In the genomic region with DNA sequence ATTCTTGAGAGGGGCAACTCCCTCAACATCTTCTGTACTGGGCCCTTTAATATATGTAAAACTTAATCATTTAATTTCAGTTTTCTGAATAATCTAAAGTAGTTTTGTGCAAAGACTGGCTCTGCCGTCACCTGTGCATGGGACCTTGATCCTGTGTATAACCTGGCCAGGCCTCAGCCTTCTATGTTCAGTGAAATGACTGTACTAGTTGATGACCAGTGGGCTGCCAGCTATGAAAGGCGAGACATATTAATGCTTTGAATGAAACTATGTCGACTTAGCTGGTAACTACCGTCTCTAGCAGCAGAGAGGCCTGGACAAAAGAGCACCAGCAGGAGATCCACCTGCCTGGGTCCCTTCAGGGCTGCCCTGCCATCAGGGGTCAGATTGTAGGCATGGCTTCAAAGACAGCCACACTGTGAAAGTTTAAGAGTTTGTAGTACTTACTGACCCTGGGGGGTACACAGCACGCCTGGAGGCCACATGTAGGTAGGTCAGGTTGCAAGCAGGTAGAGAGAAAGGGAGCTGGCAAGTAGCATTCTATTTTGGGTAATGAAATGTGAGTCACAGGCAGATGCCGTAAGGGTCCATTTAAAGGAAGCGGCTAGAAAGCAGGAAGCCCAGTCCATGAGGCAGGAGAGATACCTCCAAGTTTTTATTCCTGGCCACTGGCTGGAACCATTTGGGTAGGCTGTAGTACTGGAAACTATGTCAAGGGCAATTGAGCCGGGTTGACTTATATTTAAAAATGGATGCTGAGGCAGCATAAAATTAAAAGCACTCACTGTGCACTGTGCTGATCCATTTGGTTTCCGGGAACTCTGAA, we compare ENCODE assay signal across 25 cellular contexts.
DNase-seq lines count a peak whose midpoint lies in the region; ATAC-seq, FAIRE-seq and TF ChIP-seq lines count a peak whose summit lies in the region.
"Had no signal": no experiment of that assay in that cellular context is flagged by ENCODE, and none has a peak within 500 bp of the region (broad histone marks: within the 10 kb centered on the region; RNA-seq: fewer than 3 reads in every experiment).

No MANE protein-coding gene starts in this region.

- no TSS peak for BruUV-seq in HepG2 (replicated peaks; lab: Mats Ljungman, UMichigan)

- TF ChIP-seq EP300 in HepG2 (IDR thresholded peaks at IDR 0.05; ENCODE audit: low read depth in 2 of 2, low read length in 2 of 2) = no peak
- no peak for TF ChIP-seq EP300 in HepG2 (CRISPR knock-in tag; IDR thresholded peaks at IDR 0.05; ENCODE audit: borderline replicate concordance)

- H3K4me1 Mint-ChIP-seq in WTC11 = peaks cover 31% of the 10 kb centered on the region
- H3K4me1 Mint-ChIP-seq in effector memory CD8-positive, alpha-beta T cell (ENCODE audit: low read depth in 2 of 2) = no peaks in the 10 kb centered on the region
- H3K4me1 Mint-ChIP-seq: activated CD4-positive, alpha-beta T cell treated with anti-CD3 and anti-CD28 coated beads, Interleukin-2, amount 10 ng/mL, durations not matched to agents 24 days and 14 days; activated T-helper 17 cell treated with anti-CD3 and anti-CD28 coated beads, Interleukin-2, amount 50 U/mL, for 72 hours; CD4-positive, CD25-positive, alpha-beta regulatory T cell had no signal

- POLR2A ChIA-PET in HepG2 (lab: Yijun Ruan, JAX) (no interaction called here), WTC11 (lab: Charles Lee) (interaction anchor here (0.6 to 0.9 kb wide), 2 partner anchors 63 to 896 kb away, joined by 3 read pairs; no protein-coding TSS in a partner anchor)

- H3K9me3 ChIP-seq in HepG2 (ENCODE audit: low read length) (no peaks in the 10 kb centered on the region), right lobe of liver (no peaks in the 10 kb centered on the region), iPS-20b (ENCODE audit: insufficient read depth, low read depth, low read length) (no peaks in the 10 kb centered on the region), skeletal muscle tissue (ENCODE audit: control insufficient read depth in 3 of 3, low read length in 3 of 3) (no peaks in the 10 kb centered on the region)
- H3K9me3 ChIP-seq: esophagus squamous epithelium, tibial nerve had no signal

- no peak for DNase-seq in HepG2 (ENCODE audit: low spot score)
- DNase-seq in right lobe of liver = no peak
- peak; percentile 50 for DNase-seq in WTC11 (ENCODE audit: low spot score)
- no peak for DNase-seq in AML-193 (lab: John Stamatoyannopoulos, UW)
- DNase-seq in HT-29 (ENCODE audit: low spot score) = no peak
- no peak for DNase-seq in effector memory CD8-positive, alpha-beta T cell
- DNase-seq: activated CD4-positive, alpha-beta T cell treated with anti-CD3 and anti-CD28 coated beads, Interleukin-2, amount 10 ng/mL, durations not matched to agents 24 days and 14 days; CD4-positive, CD25-positive, alpha-beta regulatory T cell; DMS 273 treated with DMSO at 0.1 percent for 48 hours; effector CD4-positive, alpha-beta T cell; esophagus squamous epithelium; glutamatergic neuron; Karpas-422; NCI-H1105 treated with DMSO at 0.1 percent for 48 hours; NCI-H2081 treated with DMSO at 0.1 percent for 48 hours; stimulated activated CD4-positive, alpha-beta T cell treated with anti-CD3 and anti-CD28 coated beads, Interleukin-4, amount 100 ng/mL, for 1 hour; SW 1271 had no signal

- CTCF ChIA-PET in HepG2 (lab: Yijun Ruan, JAX; ENCODE audit: low intra/inter-chr PET ratio, low total read pairs) (no interaction called here), WTC11 (lab: Charles Lee) (interaction anchor here (0.6 to 1.3 kb wide), 6 partner anchors 10 to 853 kb away, joined by 3 to 7 read pairs (median 4); partner anchors contain the start of genes DNAI7 and ETFRF1)

- no peak for TF ChIP-seq RAD21 in HepG2 (CRISPR knock-in tag; IDR thresholded peaks at IDR 0.05)

- no peaks in the 10 kb centered on the region for H3K4me1 ChIP-seq in HepG2 (ENCODE audit: insufficient read depth, low read length)
- H3K4me1 ChIP-seq in right lobe of liver = no peaks in the 10 kb centered on the region
- H3K4me1 ChIP-seq in iPS-20b (ENCODE audit: insufficient read depth, low read length) = peaks cover 16% of the 10 kb centered on the region; the same call in 1 of the 2 replicates
- H3K4me1 ChIP-seq in skeletal muscle tissue (ENCODE audit: control insufficient read depth in 3 of 3, insufficient read depth in 3 of 3, low read length in 3 of 3) = peaks cover 17 to 29% (median 26%) of the 10 kb centered on the region in 3 donors

- no peak overlapping the region for H3K4me3 ChIP-seq in HepG2 (replicated peaks in 1 of 3; ENCODE audit: insufficient read depth in 1 of 3, low read depth in 2 of 3, low read length in 3 of 3)
- H3K4me3 ChIP-seq in right lobe of liver = no peak overlapping the region
- H3K4me3 ChIP-seq in iPS-20b (ENCODE audit: low read length) = 0 out of 2 replicates have a peak overlapping the region, but pooled peaks have one; percentile 18
- H3K4me3 ChIP-seq in skeletal muscle tissue (ENCODE audit: low read length in 3 of 3) = peak overlapping the region; percentile 27 to 40 (median 36)
- H3K4me3 ChIP-seq: esophagus squamous epithelium, smooth muscle cell, tibial nerve had no signal

- H3K9me3 Mint-ChIP-seq in WTC11 = no peaks in the 10 kb centered on the region; the same call in 1 of the 2 replicates
- H3K9me3 Mint-ChIP-seq in effector memory CD8-positive, alpha-beta T cell = no peaks in the 10 kb centered on the region
- H3K9me3 Mint-ChIP-seq: activated CD4-positive, alpha-beta T cell treated with anti-CD3 and anti-CD28 coated beads, Interleukin-2, amount 10 ng/mL, durations not matched to agents 24 days and 14 days; activated T-helper 17 cell treated with anti-CD3 and anti-CD28 coated beads, Interleukin-2, amount 50 U/mL, for 72 hours; nephron; stimulated activated naive CD8-positive, alpha-beta T cell treated with anti-CD3 and anti-CD28 coated beads, Interleukin-15, Interleukin-2, amounts not matched to agents 100 ng/mL and 50 ng/mL, for 24 hours had no signal

- no peaks in the 10 kb centered on the region; the same call in 1 of the 2 replicates for H3K27me3 Mint-ChIP-seq in WTC11 (ENCODE audit: low read depth)
- peaks cover 27 to 30% of the 10 kb centered on the region in 2 donors for H3K27me3 Mint-ChIP-seq in effector memory CD8-positive, alpha-beta T cell
- H3K27me3 Mint-ChIP-seq: activated naive CD8-positive, alpha-beta T cell had no signal

- H3K36me3 ChIP-seq in HepG2 (replicated peaks in 1 of 2; ENCODE audit: control insufficient read depth in 1 of 2, insufficient read depth in 2 of 2, low read length in 2 of 2) (no peaks in the 10 kb centered on the region), right lobe of liver (no peaks in the 10 kb centered on the region), iPS-20b (ENCODE audit: insufficient read depth, low read depth, low read length) (no peaks in the 10 kb centered on the region), skeletal muscle tissue (ENCODE audit: control insufficient read depth in 3 of 3, insufficient read depth in 3 of 3, low read length in 3 of 3) (no peaks in the 10 kb centered on the region)
- H3K36me3 ChIP-seq: esophagus squamous epithelium, tibial nerve had no signal

- TF ChIP-seq POLR2A in HepG2 (IDR thresholded peaks at IDR 0.05; ENCODE audit: insufficient read depth in 1 of 2, low read depth in 2 of 2, low read length in 2 of 2) (no peak), right lobe of liver (IDR thresholded peaks at IDR 0.05) (no peak)

- H3K27ac ChIP-seq in HepG2 (ENCODE audit: extremely low read length, insufficient read depth, low read length) (no peak overlapping the region), right lobe of liver (no peak overlapping the region), iPS-20b (ENCODE audit: low read length) (no peak overlapping the region), skeletal muscle tissue (ENCODE audit: low read depth, low read length) (peak overlapping the region; percentile 91)
- H3K27ac ChIP-seq: esophagus squamous epithelium, tibial nerve had no signal

- H3K9ac ChIP-seq in HepG2 (ENCODE audit: insufficient read depth, low read depth, low read length) (no peak overlapping the region), iPS-20b (ENCODE audit: low read depth, low read length) (no peak overlapping the region), skeletal muscle tissue (ENCODE audit: low read depth in 1 of 3, low read length in 3 of 3) (peak overlapping the region; percentile 65 to 71 (median 66))

- no peak overlapping the region for H3K4me2 ChIP-seq in HepG2 (ENCODE audit: low read depth, low read length)
- H3K4me2 ChIP-seq: smooth muscle cell had no signal

- no peaks in the 10 kb centered on the region for H3K36me3 Mint-ChIP-seq in WTC11
- H3K36me3 Mint-ChIP-seq in effector memory CD8-positive, alpha-beta T cell (ENCODE audit: insufficient read depth) = no peaks in the 10 kb centered on the region
- H3K36me3 Mint-ChIP-seq: activated naive CD8-positive, alpha-beta T cell; CD4-positive, CD25-positive, alpha-beta regulatory T cell had no signal

- FAIRE-seq in HepG2 (lab: Jason Lieb, UNC) = no peak

- H3K27ac Mint-ChIP-seq in WTC11 = no peak overlapping the region
- no peak overlapping the region for H3K27ac Mint-ChIP-seq in effector memory CD8-positive, alpha-beta T cell
- H3K27ac Mint-ChIP-seq: activated CD4-positive, alpha-beta T cell treated with anti-CD3 and anti-CD28 coated beads, Interleukin-2, amount 10 ng/mL, durations not matched to agents 24 days and 14 days; activated naive CD8-positive, alpha-beta T cell; activated T-helper 17 cell treated with anti-CD3 and anti-CD28 coated beads, Interleukin-2, amount 50 U/mL, for 72 hours; CD4-positive, CD25-positive, alpha-beta regulatory T cell; stimulated activated naive CD8-positive, alpha-beta T cell treated with anti-CD3 and anti-CD28 coated beads, Interleukin-15, Interleukin-2, amounts not matched to agents 100 ng/mL and 50 ng/mL, for 24 hours had no signal

- H3K27me3 ChIP-seq in HepG2 (ENCODE audit: control insufficient read depth in 1 of 2, insufficient read depth in 2 of 2, low read length in 2 of 2) = no peaks in the 10 kb centered on the region
- no peaks in the 10 kb centered on the region for H3K27me3 ChIP-seq in right lobe of liver
- no peaks in the 10 kb centered on the region for H3K27me3 ChIP-seq in iPS-20b (ENCODE audit: insufficient read depth, low read length)
- no peaks in the 10 kb centered on the region for H3K27me3 ChIP-seq in skeletal muscle tissue (ENCODE audit: control insufficient read depth in 3 of 3, insufficient read depth in 3 of 3, low read length in 3 of 3)
- H3K27me3 ChIP-seq: esophagus squamous epithelium, tibial nerve had no signal

- H3K79me2 ChIP-seq in HepG2 (ENCODE audit: insufficient read depth, low read length) = no peaks in the 10 kb centered on the region

- H3K4me3 Mint-ChIP-seq in WTC11 = no peak overlapping the region
- no peak overlapping the region for H3K4me3 Mint-ChIP-seq in effector memory CD8-positive, alpha-beta T cell
- H3K4me3 Mint-ChIP-seq: activated CD4-positive, alpha-beta T cell treated with anti-CD3 and anti-CD28 coated beads, Interleukin-2, amount 10 ng/mL, durations not matched to agents 24 days and 14 days; activated naive CD8-positive, alpha-beta T cell; activated T-helper 17 cell treated with anti-CD3 and anti-CD28 coated beads, Interleukin-2, amount 50 U/mL, for 72 hours; nephron; stimulated activated naive CD8-positive, alpha-beta T cell treated with anti-CD3 and anti-CD28 coated beads, Interleukin-15, Interleukin-2, amounts not matched to agents 100 ng/mL and 50 ng/mL, for 24 hours had no signal

- TF ChIP-seq CTCF in HepG2 (CRISPR knock-in tag; IDR thresholded peaks at IDR 0.05) (no peak), right lobe of liver (IDR thresholded peaks at IDR 0.05) (no peak), WTC11 (IDR thresholded peaks at IDR 0.05) (no peak)

- intact Hi-C loops in HepG2 (cut with micrococcal nuclease; ENCODE audit: unreplicated experiment) (no loop called here), right lobe of liver (cut with DNase I) (no loop called here)

- no peak overlapping the region for H2AFZ ChIP-seq in HepG2 (ENCODE audit: low read length)

- ATAC-seq in HepG2 (peak; percentile 46; the same call in 2 of the 3 replicates), right lobe of liver (no peak), WTC11 (peak; percentile 95)
- ATAC-seq in effector memory CD8-positive, alpha-beta T cell (replicated peaks) = no peak
- ATAC-seq: activated T-helper 17 cell treated with anti-CD3 and anti-CD28 coated beads, Interleukin-2, amount 50 U/mL, for 72 hours had no signal

- H4K20me1 ChIP-seq in HepG2 (ENCODE audit: insufficient read depth, low read length) = no peaks in the 10 kb centered on the region

- WGBS in HepG2 (ENCODE audit: low lambda C conversion rate) = 73% methylated on average over 9 of the region's 9 CpGs
- 94% methylated on average over 5 of the region's 9 CpGs for WGBS in right lobe of liver (ENCODE audit: insufficient coverage, low coverage, low lambda C conversion rate, missing lambda C conversion rate)

- in situ Hi-C loops in HepG2 (cut with HindIII; ENCODE audit: extremely low pct_ligation_motif_present, low pct_unique_long_range_greater_than_20kb) = no loop called here

Comparison
In these comparisons a context has a peak if more than half of its experiments do, and no peak if none do; other contexts are left out.
1. ATAC-seq: peak in HepG2 (single experiment) and WTC11 (single experiment); none in right lobe of liver (0 of 4) and effector memory CD8-positive, alpha-beta T cell (single experiment).
2. H3K4me3 ChIP-seq: peak in iPS-20b (single experiment) and skeletal muscle tissue (3 of 3); none in HepG2 (0 of 3) and right lobe of liver (0 of 3).
3. H3K9ac ChIP-seq: peak in skeletal muscle tissue (3 of 3); none in HepG2 (single experiment) and iPS-20b (single experiment).